In the genomic region with DNA sequence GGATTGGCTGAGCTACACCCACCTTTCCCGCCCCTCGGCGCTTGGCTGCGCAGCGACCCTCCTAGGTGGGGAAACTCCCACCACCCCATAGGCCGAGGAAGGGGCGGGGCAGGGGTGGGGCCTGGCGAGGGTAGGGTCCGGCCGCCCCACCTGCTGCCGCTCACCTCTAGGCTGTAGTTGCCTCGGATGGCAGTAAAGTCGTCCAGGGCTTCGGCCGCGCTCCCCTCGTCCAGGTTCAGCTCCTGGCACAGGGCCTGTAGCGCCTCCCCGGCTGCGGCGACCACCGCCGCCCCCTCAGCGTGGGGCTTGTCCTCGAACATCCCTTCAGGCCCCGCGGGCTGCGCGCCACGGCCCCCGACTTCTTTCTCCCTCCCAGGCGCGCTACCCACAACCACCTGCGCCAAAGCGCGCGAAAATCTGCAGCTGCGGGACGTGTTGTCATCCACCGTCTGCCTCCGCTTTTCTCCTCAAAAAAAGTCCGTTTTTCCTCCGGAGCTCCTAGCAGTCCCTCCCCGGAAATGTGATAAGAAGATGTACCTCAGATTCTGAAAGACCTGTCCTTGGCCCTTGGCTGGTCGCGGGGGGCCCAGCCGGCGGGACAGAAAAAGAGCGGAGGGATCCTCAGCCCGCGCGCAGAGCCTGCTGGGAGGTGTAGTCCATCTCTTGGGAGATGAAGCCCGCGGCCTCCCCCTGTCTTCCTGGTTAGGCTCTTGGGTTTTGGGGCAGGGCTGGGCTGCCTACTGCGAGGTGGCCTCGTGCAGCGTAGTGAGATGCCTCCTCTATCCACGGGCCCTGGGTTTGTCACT, we compare ENCODE assay signal across 8 cellular contexts. TPM values are rescaled to one million over a fixed set of nuclear protein-coding genes. Genes with fewer than 3 reads are reported as not detected.
DNase-seq lines count a peak whose midpoint lies in the region; ATAC-seq and TF ChIP-seq lines count a peak whose summit lies in the region.

A gene with protein sequence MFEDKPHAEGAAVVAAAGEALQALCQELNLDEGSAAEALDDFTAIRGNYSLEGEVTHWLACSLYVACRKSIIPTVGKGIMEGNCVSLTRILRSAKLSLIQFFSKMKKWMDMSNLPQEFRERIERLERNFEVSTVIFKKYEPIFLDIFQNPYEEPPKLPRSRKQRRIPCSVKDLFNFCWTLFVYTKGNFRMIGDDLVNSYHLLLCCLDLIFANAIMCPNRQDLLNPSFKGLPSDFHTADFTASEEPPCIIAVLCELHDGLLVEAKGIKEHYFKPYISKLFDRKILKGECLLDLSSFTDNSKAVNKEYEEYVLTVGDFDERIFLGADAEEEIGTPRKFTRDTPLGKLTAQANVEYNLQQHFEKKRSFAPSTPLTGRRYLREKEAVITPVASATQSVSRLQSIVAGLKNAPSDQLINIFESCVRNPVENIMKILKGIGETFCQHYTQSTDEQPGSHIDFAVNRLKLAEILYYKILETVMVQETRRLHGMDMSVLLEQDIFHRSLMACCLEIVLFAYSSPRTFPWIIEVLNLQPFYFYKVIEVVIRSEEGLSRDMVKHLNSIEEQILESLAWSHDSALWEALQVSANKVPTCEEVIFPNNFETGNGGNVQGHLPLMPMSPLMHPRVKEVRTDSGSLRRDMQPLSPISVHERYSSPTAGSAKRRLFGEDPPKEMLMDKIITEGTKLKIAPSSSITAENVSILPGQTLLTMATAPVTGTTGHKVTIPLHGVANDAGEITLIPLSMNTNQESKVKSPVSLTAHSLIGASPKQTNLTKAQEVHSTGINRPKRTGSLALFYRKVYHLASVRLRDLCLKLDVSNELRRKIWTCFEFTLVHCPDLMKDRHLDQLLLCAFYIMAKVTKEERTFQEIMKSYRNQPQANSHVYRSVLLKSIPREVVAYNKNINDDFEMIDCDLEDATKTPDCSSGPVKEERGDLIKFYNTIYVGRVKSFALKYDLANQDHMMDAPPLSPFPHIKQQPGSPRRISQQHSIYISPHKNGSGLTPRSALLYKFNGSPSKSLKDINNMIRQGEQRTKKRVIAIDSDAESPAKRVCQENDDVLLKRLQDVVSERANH (minus strand): TSS at position 389 of the 806 bp plus-strand sequence. CDS start 69 bp downstream, at position 320.

- H3K27ac ChIP-seq in DOHH2 (ENCODE audit: low read depth, low read length) (peak within 1 kb of the TSS; percentile 87), neural cell (ENCODE audit: low read length) (peak within 1 kb of the TSS; percentile 65)

- H3F3A ChIP-seq in DOHH2 (ENCODE audit: control insufficient read depth, insufficient read depth) (peaks cover 5% of the 10 kb centered on the region; the same call in 1 of the 2 replicates), Loucy (ENCODE audit: low read depth) (no peaks in the 10 kb centered on the region), neural cell (ENCODE audit: insufficient read depth, low read length, poor library complexity, severe bottlenecking) (no peaks in the 10 kb centered on the region)

- TF ChIP-seq EP300 in neural cell (conservative IDR thresholded peaks at IDR 0.05; ENCODE audit: poor library complexity, severe bottlenecking) = peak; percentile 74

- H3K27ac Mint-ChIP-seq in stimulated activated naive CD8-positive, alpha-beta T cell treated with anti-CD3 and anti-CD28 coated beads, Interleukin-15, amount 100 ng/mL, for 72 hours = peak within 1 kb of the TSS; percentile 100

- H3K9ac ChIP-seq in Loucy (ENCODE audit: low read depth, low read length, poor library complexity, severe bottlenecking) (peak within 1 kb of the TSS; percentile 93), neural cell (ENCODE audit: low read length) (peak within 1 kb of the TSS; percentile 78)

- peaks cover 50% of the 10 kb centered on the region for H3K79me2 ChIP-seq in DOHH2 (ENCODE audit: control insufficient read depth, low read length)
- peaks cover 46% of the 10 kb centered on the region for H3K79me2 ChIP-seq in Loucy (ENCODE audit: insufficient read depth, low read length)
- H3K79me2 ChIP-seq in neural cell (replicated peaks; ENCODE audit: insufficient read depth, low read length) = peaks cover 6% of the 10 kb centered on the region

- H3K4me1 ChIP-seq in DOHH2 (ENCODE audit: control insufficient read depth, low read length) (peaks cover 62% of the 10 kb centered on the region), Loucy (ENCODE audit: insufficient read depth, low read length, poor library complexity, severe bottlenecking) (peaks cover 47% of the 10 kb centered on the region)

- H3K4me1 Mint-ChIP-seq in stimulated activated naive CD8-positive, alpha-beta T cell treated with anti-CD3 and anti-CD28 coated beads, Interleukin-15, amount 100 ng/mL, for 72 hours = peaks cover 47% of the 10 kb centered on the region

- H3K27me3 Mint-ChIP-seq in stimulated activated naive CD8-positive, alpha-beta T cell treated with anti-CD3 and anti-CD28 coated beads, Interleukin-15, amount 100 ng/mL, for 72 hours = no peaks in the 10 kb centered on the region

- no peak for TF ChIP-seq RAD21 in neural cell (conservative IDR thresholded peaks at IDR 0.05)

- peak; percentile 74 for DNase-seq in H4 (ENCODE audit: low spot score)
- DNase-seq in SHP77 (lab: John Stamatoyannopoulos, UW) = peak; percentile 84 to 86
- peak; percentile 79 for DNase-seq in activated effector memory CD4-positive, alpha-beta T cell treated with Interleukin-2 at 50 U/mL for 16 hours
- peak; percentile 86 for DNase-seq in fibroblast of villous mesenchyme (ENCODE audit: low read depth)
- DNase-seq in stimulated activated naive CD8-positive, alpha-beta T cell treated with anti-CD3 and anti-CD28 coated beads, Interleukin-15, amount 100 ng/mL, for 72 hours = peak; percentile 90 to 91

- H3K27me3 ChIP-seq in DOHH2 (ENCODE audit: control insufficient read depth, low read length) = no peaks in the 10 kb centered on the region
- H3K27me3 ChIP-seq in Loucy (ENCODE audit: insufficient read depth, low read length, poor library complexity, severe bottlenecking) = no peaks in the 10 kb centered on the region
- no peaks in the 10 kb centered on the region for H3K27me3 ChIP-seq in neural cell (ENCODE audit: insufficient read depth, low read depth, low read length)

- H3K4me3 ChIP-seq in DOHH2 (ENCODE audit: low read length) (peak within 1 kb of the TSS; percentile 98), Loucy (ENCODE audit: low read length, poor library complexity, severe bottlenecking) (peak within 1 kb of the TSS; percentile 92), fibroblast of villous mesenchyme (ENCODE audit: low read depth, low read length) (peak within 1 kb of the TSS; percentile 79), neural cell (ENCODE audit: low read length) (peak within 1 kb of the TSS; percentile 88)

- TF ChIP-seq CTCF in DOHH2 (IDR thresholded peaks at IDR 0.05; ENCODE audit: low read depth, low read length, poor library complexity, severe bottlenecking) = peak; percentile 10
- 0 out of 2 replicates have a peak, but pooled peaks have one; percentile 11 for TF ChIP-seq CTCF in Loucy (conservative IDR thresholded peaks at IDR 0.05; ENCODE audit: low read length)
- TF ChIP-seq CTCF in fibroblast of villous mesenchyme (IDR thresholded peaks at IDR 0.05; ENCODE audit: insufficient read depth, low read depth, low read length) = peak; percentile 44
- peak; percentile 64 for TF ChIP-seq CTCF in neural cell (IDR thresholded peaks at IDR 0.05; ENCODE audit: poor library complexity, severe bottlenecking)

- no peaks in the 10 kb centered on the region for H3K9me3 Mint-ChIP-seq in stimulated activated naive CD8-positive, alpha-beta T cell treated with anti-CD3 and anti-CD28 coated beads, Interleukin-15, amount 100 ng/mL, for 72 hours

- H3K9me3 ChIP-seq in DOHH2 (ENCODE audit: control insufficient read depth, insufficient read depth, low read length) = no peaks in the 10 kb centered on the region
- H3K9me3 ChIP-seq in Loucy (ENCODE audit: insufficient read depth, low read depth, low read length) = no peaks in the 10 kb centered on the region
- H3K9me3 ChIP-seq in neural cell (ENCODE audit: low read length) = no peaks in the 10 kb centered on the region

- peaks cover 48% of the 10 kb centered on the region for H3K36me3 ChIP-seq in DOHH2 (ENCODE audit: control insufficient read depth, low read length)
- no peaks in the 10 kb centered on the region for H3K36me3 ChIP-seq in Loucy (ENCODE audit: insufficient read depth, low read length)
- no peaks in the 10 kb centered on the region for H3K36me3 ChIP-seq in neural cell (ENCODE audit: insufficient read depth, low read length)

- ATAC-seq in stimulated activated naive CD8-positive, alpha-beta T cell treated with anti-CD3 and anti-CD28 coated beads, Interleukin-15, amount 100 ng/mL, for 72 hours = peak; percentile 89

- peak within 1 kb of the TSS; percentile 98 for H3K4me3 Mint-ChIP-seq in stimulated activated naive CD8-positive, alpha-beta T cell treated with anti-CD3 and anti-CD28 coated beads, Interleukin-15, amount 100 ng/mL, for 72 hours

- H3K9me2 ChIP-seq in DOHH2 (replicated peaks; ENCODE audit: control insufficient read depth, low read length) = no peaks in the 10 kb centered on the region
- no peaks in the 10 kb centered on the region for H3K9me2 ChIP-seq in Loucy (replicated peaks; ENCODE audit: low read depth, low read length)
- H3K9me2 ChIP-seq in neural cell (ENCODE audit: insufficient read depth, low read length) = no peaks in the 10 kb centered on the region

- H4K20me1 ChIP-seq in DOHH2 (ENCODE audit: control insufficient read depth, insufficient read depth, low read depth, low read length) (no peaks in the 10 kb centered on the region), Loucy (ENCODE audit: insufficient read depth, low read length, poor library complexity, severe bottlenecking) (peaks cover 19% of the 10 kb centered on the region), neural cell (ENCODE audit: insufficient read depth) (no peaks in the 10 kb centered on the region)

- H3K4me2 ChIP-seq in DOHH2 (ENCODE audit: low read length) (peak within 1 kb of the TSS; percentile 96), Loucy (ENCODE audit: low read depth, low read length, poor library complexity, severe bottlenecking) (peak within 1 kb of the TSS; percentile 88), neural cell (ENCODE audit: low read length) (peak within 1 kb of the TSS; percentile 79)

- H2AFZ ChIP-seq in Loucy (ENCODE audit: low read length) (peak within 1 kb of the TSS; percentile 95), neural cell (ENCODE audit: low read depth, low read length) (peak within 1 kb of the TSS; percentile 91)

TF ChIP-seq in neural cell, 6 proteins besides CTCF, POLR2A, EP300 and RAD21 (continues in another document):
- peak; percentile 42 for TF ChIP-seq TAF1 (IDR thresholded peaks at IDR 0.05; ENCODE audit: low read depth)
- TF ChIP-seq EZH2 (IDR thresholded peaks at IDR 0.05; ENCODE audit: borderline replicate concordance, insufficient read depth, low read length, poor library complexity, severe bottlenecking) = no peak
- TF ChIP-seq POLR2AphosphoS5 (IDR thresholded peaks at IDR 0.05) = peak; percentile 72
- TF ChIP-seq SMC3 (conservative IDR thresholded peaks at IDR 0.05; ENCODE audit: poor library complexity) = peak; percentile 36

RNA-seq across cellular contexts. Expression of the gene that starts here (rescaled TPM):
- total RNA-seq in H4 (2014; rRNA removed; shearing (Covaris generic)) = 6.8 and 7.6 TPM in 2 replicates
- total RNA-seq in fibroblast of villous mesenchyme = 8.1 and 10.8 TPM in 2 replicates
- 5.1 and 6.0 TPM in 2 replicates for polyA plus RNA-seq in neural cell
- 15.5 and 19.5 TPM in 2 replicates for polyA minus RNA-seq in neural cell

Comparison
In these comparisons a context has a peak if more than half of its experiments do, and no peak if none do; other contexts are left out.
1. Peak in every context shown above with its lines: DNase-seq, ATAC-seq, H3K4me3 ChIP-seq and H3K27ac ChIP-seq.
2. CTCF ChIP-seq: peak in every context shown above with its lines; median percentile 64 in neural cell; 44 in fibroblast of villous mesenchyme; 11 in Loucy; 10 in DOHH2.